Comparison of ENCODE assay signal across 1 cellular context in the genomic region with DNA sequence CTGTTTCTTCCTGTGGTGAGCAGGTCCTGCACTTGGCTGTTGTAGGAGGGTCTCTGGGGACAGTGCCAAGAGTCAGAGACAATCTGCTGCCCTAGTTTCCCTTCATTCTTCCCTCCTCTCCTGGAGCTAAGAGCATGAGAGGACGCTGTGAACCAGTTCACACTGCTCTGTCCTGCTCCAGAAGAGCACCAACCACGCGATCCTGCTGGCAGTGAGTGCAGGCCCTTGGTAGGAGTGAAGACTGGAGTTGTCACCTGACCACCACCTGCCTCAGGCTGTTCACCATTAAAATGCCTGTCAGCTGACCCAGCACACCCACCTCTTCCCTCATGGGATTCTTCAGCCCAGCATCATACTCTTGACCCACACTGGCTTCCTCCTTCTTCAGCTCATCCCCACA.
TF ChIP-seq lines count a peak whose summit lies in the region.

No MANE protein-coding gene starts in this region.

TF ChIP-seq in endothelial cell of umbilical vein, 7 proteins besides CTCF, POLR2A, EP300 and RAD21 (continued from another document):
- TF ChIP-seq FOS (IDR thresholded peaks at IDR 0.05; ENCODE audit: borderline replicate concordance, insufficient read depth, low read length) (no peak), MYC (IDR thresholded peaks at IDR 0.05; ENCODE audit: low read depth, low read length) (no peak), EZH2 (IDR thresholded peaks at IDR 0.05; ENCODE audit: borderline replicate concordance, low read depth, low read length, severe bottlenecking) (no peak), POLR2AphosphoS5 (IDR thresholded peaks at IDR 0.05; ENCODE audit: insufficient read depth, low read depth, low read length) (no peak)
